ENCODE assay signal across 1 cellular context in the genomic region with DNA sequence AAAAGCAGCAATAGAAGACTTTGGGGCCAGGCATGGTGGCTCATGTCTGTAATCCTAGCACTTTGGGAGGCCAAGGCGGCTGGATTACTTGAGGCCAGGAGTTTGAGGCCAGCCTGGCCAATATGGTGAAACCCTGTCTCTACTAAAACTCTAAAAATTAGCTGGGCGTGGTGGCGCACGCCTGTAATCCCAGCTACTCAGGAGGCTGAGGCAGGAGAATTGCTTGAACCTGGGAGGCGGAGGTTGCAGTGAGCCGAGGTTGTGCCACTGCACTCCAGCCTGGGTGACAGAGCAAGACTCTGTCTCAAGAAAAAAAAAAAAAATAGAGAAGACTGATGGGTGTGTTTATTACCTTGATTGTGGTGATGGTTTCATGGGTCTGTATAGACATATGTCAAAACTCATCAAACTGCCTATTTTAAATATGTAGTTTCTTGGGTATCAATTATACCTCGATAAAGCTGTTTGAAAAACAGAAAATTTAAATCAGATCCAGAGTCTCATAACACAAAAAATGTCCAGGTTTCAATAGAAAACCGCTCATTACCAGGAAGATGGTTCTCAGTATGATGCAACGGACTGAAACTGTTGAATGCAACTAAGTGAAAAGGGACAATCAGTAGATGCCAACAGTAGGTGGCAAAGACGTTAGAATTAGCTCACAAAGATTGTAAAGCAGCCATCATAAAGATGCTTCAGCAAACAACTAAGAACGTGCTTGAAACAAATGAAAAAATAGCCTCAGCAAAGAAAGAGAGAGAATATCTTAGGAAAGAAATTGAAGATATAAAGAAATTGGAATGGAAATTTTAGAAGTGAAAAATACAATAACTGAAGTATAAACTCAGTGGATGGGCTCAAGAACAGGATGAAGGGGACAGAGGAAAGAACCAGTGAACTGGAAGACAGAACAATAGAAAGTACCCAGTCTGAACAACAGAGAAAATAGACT.
A peak's percentile ranks its signal among the peaks of the same experiment; 100 is the strongest.
TF ChIP-seq lines count a peak whose summit lies in the region.

No MANE protein-coding gene starts in this region.

TF ChIP-seq in K562, 482 proteins besides CTCF, POLR2A, EP300 and RAD21 (continued from another document and continues in another):
- TF ChIP-seq, protein P1, sequence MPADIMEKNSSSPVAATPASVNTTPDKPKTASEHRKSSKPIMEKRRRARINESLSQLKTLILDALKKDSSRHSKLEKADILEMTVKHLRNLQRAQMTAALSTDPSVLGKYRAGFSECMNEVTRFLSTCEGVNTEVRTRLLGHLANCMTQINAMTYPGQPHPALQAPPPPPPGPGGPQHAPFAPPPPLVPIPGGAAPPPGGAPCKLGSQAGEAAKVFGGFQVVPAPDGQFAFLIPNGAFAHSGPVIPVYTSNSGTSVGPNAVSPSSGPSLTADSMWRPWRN (IDR thresholded peaks at IDR 0.05; ENCODE audit: low read depth) = peak; percentile 15; the same call in 1 of the 2 replicates
- TF ChIP-seq NR2C2 (CRISPR knock-in tag; IDR thresholded peaks at IDR 0.05) (no peak), NR2C2 (tag; IDR thresholded peaks at IDR 0.05) (peak; percentile 16; the same call in 1 of the 2 replicates), RNF2 (IDR thresholded peaks at IDR 0.05) (peak; percentile 68), HEY1 (CRISPR knock-in tag; IDR thresholded peaks at IDR 0.05; ENCODE audit: borderline replicate concordance) (no peak), ZNF668 (CRISPR knock-in tag; IDR thresholded peaks at IDR 0.05) (peak; percentile 75), ETV1 (tag; conservative IDR thresholded peaks at IDR 0.05; ENCODE audit: low read depth) (peak; percentile 70), SMC3 (conservative IDR thresholded peaks at IDR 0.05; ENCODE audit: insufficient read depth, low read depth, low read length) (no peak), ELF4 (CRISPR knock-in tag; IDR thresholded peaks at IDR 0.05) (no peak), DNMT1 (IDR thresholded peaks at IDR 0.05) (no peak), LARP7 (IDR thresholded peaks at IDR 0.05) (0 out of 2 replicates have a peak, but pooled peaks have one; percentile 26), E4F1 (CRISPR knock-in tag; IDR thresholded peaks at IDR 0.05; ENCODE audit: borderline replicate concordance) (no peak), PML (IDR thresholded peaks at IDR 0.05; ENCODE audit: low read length) (0 out of 2 replicates have a peak, but pooled peaks have one; percentile 38), ZNF280A (IDR thresholded peaks at IDR 0.05; ENCODE audit: low read depth, partially characterized antibody) (no peak), CREM (IDR thresholded peaks at IDR 0.05; ENCODE audit: low read depth) (no peak), ZFP91 (CRISPR knock-in tag; IDR thresholded peaks at IDR 0.05) (no peak), ZNF197 (CRISPR knock-in tag; IDR thresholded peaks at IDR 0.05; ENCODE audit: low read depth) (peak; percentile 83), FOXA1 (IDR thresholded peaks at IDR 0.05; ENCODE audit: borderline replicate concordance) (no peak), SMAD4 (CRISPR knock-in tag; conservative IDR thresholded peaks at IDR 0.05) (peak; percentile 92), TCFL5 (CRISPR knock-in tag; conservative IDR thresholded peaks at IDR 0.05) (0 out of 2 replicates have a peak, but pooled peaks have one; percentile 60), PPARD (CRISPR knock-in tag; IDR thresholded peaks at IDR 0.05) (0 out of 2 replicates have a peak, but pooled peaks have one; percentile 57), SPI1 (IDR thresholded peaks at IDR 0.05; ENCODE audit: borderline replicate concordance, low read depth, low read length) (no peak), NFATC3 (IDR thresholded peaks at IDR 0.05) (peak; percentile 79; the same call in 1 of the 2 replicates), MEF2D (tag; conservative IDR thresholded peaks at IDR 0.05; ENCODE audit: low read depth) (peak; percentile 57), ASH1L (IDR thresholded peaks at IDR 0.05; ENCODE audit: borderline replicate concordance, low read depth, partially characterized antibody) (no peak), MEIS2 (IDR thresholded peaks at IDR 0.05; ENCODE audit: partially characterized antibody) (no peak), ZNF217 (CRISPR knock-in tag; IDR thresholded peaks at IDR 0.05) (peak; percentile 48; the same call in 1 of the 2 replicates), RFX5 (IDR thresholded peaks at IDR 0.05; ENCODE audit: low read depth, low read length) (no peak), RBFOX2 (IDR thresholded peaks at IDR 0.05; ENCODE audit: low read depth, low read length) (no peak), SIX5 (IDR thresholded peaks at IDR 0.05; ENCODE audit: borderline replicate concordance in 1 of 2, insufficient read depth in 1 of 2, low read depth in 1 of 2, low read length in 2 of 2) (no peak), CEBPG (CRISPR knock-in tag; IDR thresholded peaks at IDR 0.05) (peak; percentile 99), CEBPG (tag; conservative IDR thresholded peaks at IDR 0.05 in 1 of 2, IDR thresholded peaks at IDR 0.05 in 1 of 2) (peak; percentile 99 to 100), MAZ (CRISPR knock-in tag; conservative IDR thresholded peaks at IDR 0.05 in 1 of 2, IDR thresholded peaks at IDR 0.05 in 1 of 2) (peak in 1 of 2 experiments; percentile 73; a peak in 2 of 4 replicates), NR2C1 (IDR thresholded peaks at IDR 0.05) (no peak; the same call in 1 of the 2 replicates), NR2C1 (tag; IDR thresholded peaks at IDR 0.05) (peak; percentile 74), NONO (IDR thresholded peaks at IDR 0.05; ENCODE audit: low read depth in 2 of 2, low read length in 1 of 2) (no peak), MTA1 (IDR thresholded peaks at IDR 0.05; ENCODE audit: borderline replicate concordance) (peak; percentile 12; the same call in 1 of the 2 replicates), ZNF766 (CRISPR knock-in tag; conservative IDR thresholded peaks at IDR 0.05) (peak; percentile 70), NCOA2 (IDR thresholded peaks at IDR 0.05; ENCODE audit: partially characterized antibody in 2 of 2) (no peak), ZFX (CRISPR knock-in tag; IDR thresholded peaks at IDR 0.05) (no peak), ZHX1 (conservative IDR thresholded peaks at IDR 0.05; ENCODE audit: low read length) (no peak), TAF7 (tag; IDR thresholded peaks at IDR 0.05) (no peak), JUNB (CRISPR knock-in tag; conservative IDR thresholded peaks at IDR 0.05) (no peak; the same call in 1 of the 2 replicates), RHOXF2B (CRISPR knock-in tag; conservative IDR thresholded peaks at IDR 0.05) (no peak), KLF1 (tag; IDR thresholded peaks at IDR 0.05) (peak; percentile 36; the same call in 1 of the 2 replicates), POLR2H (tag; IDR thresholded peaks at IDR 0.05; ENCODE audit: low read depth) (no peak), ZNF57 (CRISPR knock-in tag; IDR thresholded peaks at IDR 0.05) (no peak), NFIC (IDR thresholded peaks at IDR 0.05) (no peak), BRD9 (IDR thresholded peaks at IDR 0.05; ENCODE audit: low read depth, partially characterized antibody) (peak; percentile 97), HBP1 (CRISPR knock-in tag; IDR thresholded peaks at IDR 0.05) (peak; percentile 75; the same call in 1 of the 2 replicates), FUS (optimal IDR thresholded peaks at IDR 0.05; ENCODE audit: low read depth, low read length) (no peak), RBBP5 (IDR thresholded peaks at IDR 0.05; ENCODE audit: borderline replicate concordance, insufficient read depth, low read length, poor library complexity, severe bottlenecking) (no peak), ETV6 (IDR thresholded peaks at IDR 0.05; ENCODE audit: borderline replicate concordance in 1 of 2, low read depth in 2 of 2, low read length in 1 of 2) (peak in 1 of 2 experiments; percentile 39; a peak in 1 of 4 replicates), ETV6 (CRISPR knock-in tag; IDR thresholded peaks at IDR 0.05; ENCODE audit: borderline replicate concordance) (no peak)
- TF ChIP-seq, protein P2, sequence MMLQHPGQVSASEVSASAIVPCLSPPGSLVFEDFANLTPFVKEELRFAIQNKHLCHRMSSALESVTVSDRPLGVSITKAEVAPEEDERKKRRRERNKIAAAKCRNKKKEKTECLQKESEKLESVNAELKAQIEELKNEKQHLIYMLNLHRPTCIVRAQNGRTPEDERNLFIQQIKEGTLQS (IDR thresholded peaks at IDR 0.05) = peak; percentile 97
- TF ChIP-seq, protein P2 (CRISPR knock-in tag; conservative IDR thresholded peaks at IDR 0.05) = no peak
- TF ChIP-seq, protein P3, sequence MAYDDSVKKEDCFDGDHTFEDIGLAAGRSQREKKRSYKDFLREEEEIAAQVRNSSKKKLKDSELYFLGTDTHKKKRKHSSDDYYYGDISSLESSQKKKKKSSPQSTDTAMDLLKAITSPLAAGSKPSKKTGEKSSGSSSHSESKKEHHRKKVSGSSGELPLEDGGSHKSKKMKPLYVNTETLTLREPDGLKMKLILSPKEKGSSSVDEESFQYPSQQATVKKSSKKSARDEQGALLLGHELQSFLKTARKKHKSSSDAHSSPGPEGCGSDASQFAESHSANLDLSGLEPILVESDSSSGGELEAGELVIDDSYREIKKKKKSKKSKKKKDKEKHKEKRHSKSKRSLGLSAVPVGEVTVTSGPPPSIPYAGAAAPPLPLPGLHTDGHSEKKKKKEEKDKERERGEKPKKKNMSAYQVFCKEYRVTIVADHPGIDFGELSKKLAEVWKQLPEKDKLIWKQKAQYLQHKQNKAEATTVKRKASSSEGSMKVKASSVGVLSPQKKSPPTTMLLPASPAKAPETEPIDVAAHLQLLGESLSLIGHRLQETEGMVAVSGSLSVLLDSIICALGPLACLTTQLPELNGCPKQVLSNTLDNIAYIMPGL (CRISPR knock-in tag; IDR thresholded peaks at IDR 0.05) = no peak
